18 cellular contexts compared by ENCODE assay signal in genomic region chrX:1561164-1561563, GRCh38. TPM values are rescaled to one million over a fixed set of nuclear protein-coding genes. Genes with fewer than 3 reads are reported as not detected.
DNase-seq lines count a peak whose midpoint lies in the region; ATAC-seq lines count a peak whose summit lies in the region.
"Had no signal": no experiment of that assay in that cellular context is flagged by ENCODE, and none has a peak within 500 bp of the region (broad histone marks: within the 10 kb centered on the region; RNA-seq: fewer than 3 reads in every experiment).

No MANE protein-coding gene starts in this region.

- ATAC-seq in activated naive CD4-positive, alpha-beta T cell treated with anti-CD3 and anti-CD28 coated beads, Interleukin-2, amount 50 U/mL, for 72 hours, result no peak
- ATAC-seq in central memory CD8-positive, alpha-beta T cell (replicated peaks; ENCODE audit: extremely low read depth, poor library complexity, severe bottlenecking), result no peak
- ATAC-seq in stimulated activated naive CD8-positive, alpha-beta T cell treated with anti-CD3 and anti-CD28 coated beads, Interleukin-15, amount 100 ng/mL, for 72 hours, result no peak
- ATAC-seq in GM21619 (IDR thresholded peaks at IDR 0.05; ENCODE audit: unreplicated experiment), result no peak
- ATAC-seq in HG03095 (IDR thresholded peaks at IDR 0.05; ENCODE audit: unreplicated experiment), result no peak
- ATAC-seq: Right ventricle myocardium inferior had no signal

- peaks cover 22% of the 10 kb centered on the region for H3K4me1 ChIP-seq in CD8-positive, alpha-beta memory T cell (ENCODE audit: insufficient read depth, low read length)
- H3K4me1 ChIP-seq: Caco-2 had no signal

- H3K27ac ChIP-seq in CD8-positive, alpha-beta memory T cell (ENCODE audit: low read depth, low read length), result no peak overlapping the region

- H3K27ac Mint-ChIP-seq in activated naive CD4-positive, alpha-beta T cell treated with anti-CD3 and anti-CD28 coated beads, Interleukin-2, amount 50 U/mL, for 24 hours, result peak overlapping the region; percentile 46
- peak overlapping the region in 1 of 2 donors; percentile 85 for H3K27ac Mint-ChIP-seq in activated naive CD4-positive, alpha-beta T cell treated with anti-CD3 and anti-CD28 coated beads, Interleukin-2, amount 50 U/mL, for 72 hours
- H3K27ac Mint-ChIP-seq in CD8-positive, alpha-beta memory T cell, result peak overlapping the region in 6 of 8 donors; percentile 51 to 88 (median 75)
- H3K27ac Mint-ChIP-seq in central memory CD8-positive, alpha-beta T cell (ENCODE audit: low read depth), result peak overlapping the region; percentile 77
- H3K27ac Mint-ChIP-seq in stimulated activated naive CD8-positive, alpha-beta T cell treated with anti-CD3 and anti-CD28 coated beads, Interleukin-15, amount 100 ng/mL, for 72 hours, result peak overlapping the region; percentile 4 to 59
- H3K27ac Mint-ChIP-seq: IgD-negative memory B cell had no signal

- H3K36me3 ChIP-seq in CD8-positive, alpha-beta memory T cell (ENCODE audit: insufficient read depth, low read length), result no peaks in the 10 kb centered on the region

- peaks cover 2% of the 10 kb centered on the region for H3K36me3 Mint-ChIP-seq in activated naive CD4-positive, alpha-beta T cell treated with anti-CD3 and anti-CD28 coated beads, Interleukin-2, amount 50 U/mL, for 24 hours
- no peaks in the 10 kb centered on the region for H3K36me3 Mint-ChIP-seq in activated naive CD4-positive, alpha-beta T cell treated with anti-CD3 and anti-CD28 coated beads, Interleukin-2, amount 50 U/mL, for 72 hours
- H3K36me3 Mint-ChIP-seq in CD8-positive, alpha-beta memory T cell, result peaks cover 0 to 4% (median 0%) of the 10 kb centered on the region in 3 donors
- H3K36me3 Mint-ChIP-seq in central memory CD8-positive, alpha-beta T cell (ENCODE audit: insufficient read depth), result peaks cover 2% of the 10 kb centered on the region

- peak overlapping the region; percentile 9 for H3K4me3 Mint-ChIP-seq in activated naive CD4-positive, alpha-beta T cell treated with anti-CD3 and anti-CD28 coated beads, Interleukin-2, amount 50 U/mL, for 24 hours
- peak overlapping the region in 3 of 7 donors; percentile 32 to 54 (median 44) for H3K4me3 Mint-ChIP-seq in CD8-positive, alpha-beta memory T cell
- peak overlapping the region; percentile 8 for H3K4me3 Mint-ChIP-seq in central memory CD8-positive, alpha-beta T cell
- no peak overlapping the region for H3K4me3 Mint-ChIP-seq in stimulated activated naive CD8-positive, alpha-beta T cell treated with anti-CD3 and anti-CD28 coated beads, Interleukin-15, amount 100 ng/mL, for 72 hours

- no peaks in the 10 kb centered on the region for H3K27me3 Mint-ChIP-seq in activated naive CD4-positive, alpha-beta T cell treated with anti-CD3 and anti-CD28 coated beads, Interleukin-2, amount 50 U/mL, for 24 hours
- no peaks in the 10 kb centered on the region for H3K27me3 Mint-ChIP-seq in CD8-positive, alpha-beta memory T cell
- no peaks in the 10 kb centered on the region for H3K27me3 Mint-ChIP-seq in central memory CD8-positive, alpha-beta T cell
- no peaks in the 10 kb centered on the region for H3K27me3 Mint-ChIP-seq in stimulated activated naive CD8-positive, alpha-beta T cell treated with anti-CD3 and anti-CD28 coated beads, Interleukin-15, amount 100 ng/mL, for 72 hours
- H3K27me3 Mint-ChIP-seq: IgD-negative memory B cell had no signal

- H3K9me3 Mint-ChIP-seq in activated naive CD4-positive, alpha-beta T cell treated with anti-CD3 and anti-CD28 coated beads, Interleukin-2, amount 50 U/mL, for 24 hours, result peaks cover 5% of the 10 kb centered on the region
- H3K9me3 Mint-ChIP-seq in activated naive CD4-positive, alpha-beta T cell treated with anti-CD3 and anti-CD28 coated beads, Interleukin-2, amount 50 U/mL, for 72 hours, result peaks cover 6% of the 10 kb centered on the region in 2 donors
- no peaks in the 10 kb centered on the region for H3K9me3 Mint-ChIP-seq in CD8-positive, alpha-beta memory T cell
- peaks cover 6% of the 10 kb centered on the region for H3K9me3 Mint-ChIP-seq in central memory CD8-positive, alpha-beta T cell
- H3K9me3 Mint-ChIP-seq in stimulated activated naive CD8-positive, alpha-beta T cell treated with anti-CD3 and anti-CD28 coated beads, Interleukin-15, amount 100 ng/mL, for 72 hours, result peaks cover 0 to 5% of the 10 kb centered on the region in 2 donors

- POLR2A ChIA-PET in CD8-positive, alpha-beta memory T cell (lab: Charles Lee), result no interaction called here

- H3K4me1 Mint-ChIP-seq in activated naive CD4-positive, alpha-beta T cell treated with anti-CD3 and anti-CD28 coated beads, Interleukin-2, amount 50 U/mL, for 24 hours, result peaks cover 74% of the 10 kb centered on the region
- peaks cover 49 to 65% (median 49%) of the 10 kb centered on the region in 3 donors for H3K4me1 Mint-ChIP-seq in CD8-positive, alpha-beta memory T cell
- H3K4me1 Mint-ChIP-seq in central memory CD8-positive, alpha-beta T cell, result peaks cover 38% of the 10 kb centered on the region
- H3K4me1 Mint-ChIP-seq in stimulated activated naive CD8-positive, alpha-beta T cell treated with anti-CD3 and anti-CD28 coated beads, Interleukin-15, amount 100 ng/mL, for 72 hours, result peaks cover 45% of the 10 kb centered on the region

- CTCF ChIA-PET in CD8-positive, alpha-beta memory T cell (lab: Charles Lee), result no interaction called here

- H3K4me3 ChIP-seq in CD8-positive, alpha-beta memory T cell (ENCODE audit: low read length), result no peak overlapping the region

- no peaks in the 10 kb centered on the region for H3K9me3 ChIP-seq in CD8-positive, alpha-beta memory T cell (ENCODE audit: low read length)

- H3K27me3 ChIP-seq in CD8-positive, alpha-beta memory T cell (ENCODE audit: insufficient read depth, low read length, poor library complexity, severe bottlenecking), result no peaks in the 10 kb centered on the region

- DNase-seq in activated naive CD4-positive, alpha-beta T cell treated with anti-CD3 and anti-CD28 coated beads, Interleukin-2, amount 50 U/mL, for 72 hours (ENCODE audit: low spot score in 2 of 2), result no peak
- DNase-seq in CD8-positive, alpha-beta memory T cell, result no peak
- no peak for DNase-seq in central memory CD8-positive, alpha-beta T cell (ENCODE audit: low spot score in 2 of 2)
- no peak for DNase-seq in stimulated activated naive CD8-positive, alpha-beta T cell treated with anti-CD3 and anti-CD28 coated beads, Interleukin-15, amount 100 ng/mL, for 72 hours
- DNase-seq: Caco-2, DMS53, H7, NCI-H1417, NCI-H1930, NCI-H2171 treated with DMSO at 0.1 percent for 48 hours, NCI-H510A, NCI-H82 had no signal

RNA-seq across cellular contexts. Expression of gene P2RY8, which starts 24.2 kb away (rescaled TPM):
- total RNA-seq in activated naive CD4-positive, alpha-beta T cell treated with anti-CD3 and anti-CD28 coated beads, Interleukin-2, amount 50 U/mL, for 72 hours, result 10 to 100 TPM; 18.9 TPM
- 10 to 100 TPM; 47.1 to 50.1 TPM for total RNA-seq in CD8-positive, alpha-beta memory T cell
- 302 TPM for polyA plus RNA-seq in CD8-positive, alpha-beta memory T cell
- total RNA-seq: Caco-2 had no signal
- polyA plus RNA-seq: BJ had no signal

RNA-seq across cellular contexts. Expression of gene AKAP17A, which starts 30.2 kb away (rescaled TPM):
- total RNA-seq in activated naive CD4-positive, alpha-beta T cell treated with anti-CD3 and anti-CD28 coated beads, Interleukin-2, amount 50 U/mL, for 72 hours, result 10 to 100 TPM; 48.6 to 70.1 TPM
- 10 to 100 TPM; 73.0 to 74.5 TPM for total RNA-seq in CD8-positive, alpha-beta memory T cell
- 52.1 TPM for polyA plus RNA-seq in CD8-positive, alpha-beta memory T cell

RNA-seq across cellular contexts. Expression of gene ASMT, which starts 53.7 kb away (rescaled TPM):
- total RNA-seq in activated naive CD4-positive, alpha-beta T cell treated with anti-CD3 and anti-CD28 coated beads, Interleukin-2, amount 50 U/mL, for 72 hours, result 1 to 10 TPM in 1 of 2 donors, not detected in 1; 1.1 TPM
- total RNA-seq in CD8-positive, alpha-beta memory T cell, result 1 to 10 TPM; 1.9 to 2.1 TPM
- polyA plus RNA-seq in CD8-positive, alpha-beta memory T cell, result 0.40 TPM
- total RNA-seq: Caco-2, Right ventricle myocardium inferior had no signal
- polyA plus RNA-seq: BJ had no signal

Comparison
In these comparisons a context has a peak if more than half of its experiments do, and no peak if none do; other contexts are left out.
1. H3K4me3 Mint-ChIP-seq: peak in activated naive CD4-positive, alpha-beta T cell treated with anti-CD3 and anti-CD28 coated beads, Interleukin-2, amount 50 U/mL, for 24 hours (single experiment) and central memory CD8-positive, alpha-beta T cell (single experiment); none in stimulated activated naive CD8-positive, alpha-beta T cell treated with anti-CD3 and anti-CD28 coated beads, Interleukin-15, amount 100 ng/mL, for 72 hours (0 of 2).